In the genomic region with DNA sequence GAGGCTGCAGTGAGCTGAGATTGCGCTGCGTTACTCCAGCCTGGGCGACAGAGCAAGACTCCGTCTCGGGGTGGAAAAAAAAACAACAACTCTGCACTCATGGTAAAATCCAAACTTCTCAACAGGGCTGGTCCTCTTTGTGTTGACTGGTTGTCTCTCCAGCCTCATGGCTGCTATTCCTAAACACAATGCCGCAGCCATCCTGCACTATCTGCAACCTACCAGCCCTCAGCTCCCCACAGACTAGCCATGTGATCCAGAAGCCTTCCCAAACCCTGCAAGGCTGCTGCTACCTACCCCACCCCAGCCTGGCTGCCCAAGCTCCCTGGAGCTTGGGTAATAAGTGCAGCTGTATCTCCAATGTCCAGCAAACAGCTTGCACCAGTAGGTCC, we compare ENCODE assay signal across 1 cellular context.
TF ChIP-seq lines count a peak whose summit lies in the region.

No MANE protein-coding gene starts in this region.

TF ChIP-seq in HepG2, 621 proteins besides CTCF, POLR2A, EP300 and RAD21:
- no peak for TF ChIP-seq CREM (IDR thresholded peaks at IDR 0.05)
- TF ChIP-seq CREM (CRISPR knock-in tag; IDR thresholded peaks at IDR 0.05): no peak
- TF ChIP-seq ZNF333 (CRISPR knock-in tag; IDR thresholded peaks at IDR 0.05; ENCODE audit: borderline replicate concordance): no peak
- no peak for TF ChIP-seq GLI4 (CRISPR knock-in tag; IDR thresholded peaks at IDR 0.05; ENCODE audit: borderline replicate concordance)
- TF ChIP-seq RFX5 (IDR thresholded peaks at IDR 0.05; ENCODE audit: low read depth, low read length): no peak
- no peak for TF ChIP-seq PHF20 (CRISPR knock-in tag; IDR thresholded peaks at IDR 0.05)
- no peak for TF ChIP-seq HOXA7 (CRISPR knock-in tag; IDR thresholded peaks at IDR 0.05)
- TF ChIP-seq, protein P1, sequence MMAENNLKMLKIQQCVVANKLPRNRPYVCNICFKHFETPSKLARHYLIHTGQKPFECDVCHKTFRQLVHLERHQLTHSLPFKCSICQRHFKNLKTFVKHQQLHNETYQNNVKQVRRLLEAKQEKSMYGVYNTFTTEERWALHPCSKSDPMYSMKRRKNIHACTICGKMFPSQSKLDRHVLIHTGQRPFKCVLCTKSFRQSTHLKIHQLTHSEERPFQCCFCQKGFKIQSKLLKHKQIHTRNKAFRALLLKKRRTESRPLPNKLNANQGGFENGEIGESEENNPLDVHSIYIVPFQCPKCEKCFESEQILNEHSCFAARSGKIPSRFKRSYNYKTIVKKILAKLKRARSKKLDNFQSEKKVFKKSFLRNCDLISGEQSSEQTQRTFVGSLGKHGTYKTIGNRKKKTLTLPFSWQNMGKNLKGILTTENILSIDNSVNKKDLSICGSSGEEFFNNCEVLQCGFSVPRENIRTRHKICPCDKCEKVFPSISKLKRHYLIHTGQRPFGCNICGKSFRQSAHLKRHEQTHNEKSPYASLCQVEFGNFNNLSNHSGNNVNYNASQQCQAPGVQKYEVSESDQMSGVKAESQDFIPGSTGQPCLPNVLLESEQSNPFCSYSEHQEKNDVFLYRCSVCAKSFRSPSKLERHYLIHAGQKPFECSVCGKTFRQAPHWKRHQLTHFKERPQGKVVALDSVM (CRISPR knock-in tag; IDR thresholded peaks at IDR 0.05): 0 out of 2 replicates have a peak, but pooled peaks have one; percentile 10
- no peak for TF ChIP-seq ZNF510 (CRISPR knock-in tag; IDR thresholded peaks at IDR 0.05; ENCODE audit: low read depth)
- no peak for TF ChIP-seq ZNF572 (CRISPR knock-in tag; IDR thresholded peaks at IDR 0.05)
- TF ChIP-seq ZNF121 (CRISPR knock-in tag; IDR thresholded peaks at IDR 0.05): peak; percentile 14; the same call in 1 of the 2 replicates
